21 cellular contexts compared by ENCODE assay signal in the genomic region with DNA sequence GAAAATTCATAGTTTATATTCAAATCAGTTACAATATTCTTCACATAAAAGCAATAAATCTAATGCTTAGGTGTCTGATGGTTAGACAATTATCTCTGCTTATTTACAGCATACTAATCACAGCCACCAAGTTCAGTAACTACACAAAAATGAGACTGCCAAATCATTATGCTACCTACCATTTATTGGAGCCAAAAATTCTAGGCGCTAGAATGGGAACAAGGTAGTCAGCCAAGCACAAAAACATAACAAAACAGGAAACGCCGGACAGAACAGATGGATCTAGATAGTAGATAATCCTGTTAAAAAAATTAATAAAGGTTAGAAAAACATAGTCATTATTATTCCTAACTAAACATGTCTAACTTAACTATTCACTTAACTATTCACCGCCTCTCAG. TPM values are rescaled to one million over a fixed set of nuclear protein-coding genes. Genes with fewer than 3 reads are reported as not detected.
DNase-seq lines count a peak whose midpoint lies in the region; ATAC-seq and TF ChIP-seq lines count a peak whose summit lies in the region.
"Had no signal": no experiment of that assay in that cellular context is flagged by ENCODE, and none has a peak within 500 bp of the region (broad histone marks: within the 10 kb centered on the region; RNA-seq: fewer than 3 reads in every experiment).

No MANE protein-coding gene starts in this region.

- H2AFZ ChIP-seq in ACC112 (ENCODE audit: low read length, unreplicated experiment) = no peak overlapping the region

- CTCF ChIA-PET in activated CD8-positive, alpha-beta T cell treated with anti-CD3 and anti-CD28 coated beads for 36 hours (lab: Charles Lee) = no interaction called here

- H3K9me3 Mint-ChIP-seq in activated CD8-positive, alpha-beta T cell treated with anti-CD3 and anti-CD28 coated beads for 36 hours = no peaks in the 10 kb centered on the region
- no peaks in the 10 kb centered on the region for H3K9me3 Mint-ChIP-seq in nephron
- H3K9me3 Mint-ChIP-seq: activated B cell treated with CpG ODN at 0.5 μM for 24 hours; nephron progenitor cell; stimulated activated naive CD8-positive, alpha-beta T cell treated with anti-CD3 and anti-CD28 coated beads, Interleukin-15, Interleukin-2, amounts not matched to agents 100 ng/mL and 50 ng/mL, for 24 hours had no signal

- peak; percentile 86 for DNase-seq in G401 (ENCODE audit: low spot score)
- DNase-seq in activated CD8-positive, alpha-beta T cell treated with anti-CD3 and anti-CD28 coated beads for 36 hours = no peak
- no peak for DNase-seq in NCI-H2171 (lab: John Stamatoyannopoulos, UW)
- no peak for DNase-seq in NCI-H128 (lab: John Stamatoyannopoulos, UW; ENCODE audit: unreplicated experiment)
- DNase-seq in omental fat pad (ENCODE audit: low spot score) = no peak
- DNase-seq: activated B cell treated with CpG ODN at 0.5 μM for 24 hours; heart right ventricle; Karpas-422; NCI-H1417 treated with DMSO at 0.1 percent for 48 hours; NCI-H2171 treated with DMSO at 0.1 percent for 48 hours; NCI-H69; nephron progenitor cell; SHP77; spleen; stimulated activated CD4-positive, alpha-beta T cell treated with anti-CD3 and anti-CD28 coated beads, Interleukin-4, amount 100 ng/mL, for 24 hours; transverse colon had no signal

- in situ Hi-C loops in G401 (cut with HindIII; ENCODE audit: low sequenced_read_pairs) = no loop called here

- H3K36me3 ChIP-seq in ACC112 (ENCODE audit: insufficient read depth, low read length) = peaks cover 31% of the 10 kb centered on the region

- POLR2A ChIA-PET in activated CD8-positive, alpha-beta T cell treated with anti-CD3 and anti-CD28 coated beads for 36 hours (lab: Charles Lee) = interaction anchor here (9.0 kb wide), 1 partner anchor 10 kb away, joined by 210 read pairs; a partner anchor contains a TSS

- no peak overlapping the region for H3K27ac ChIP-seq in ACC112 (ENCODE audit: low read depth, low read length)
- H3K27ac ChIP-seq: transverse colon had no signal

- TF ChIP-seq CTCF in activated CD8-positive, alpha-beta T cell treated with anti-CD3 and anti-CD28 coated beads for 36 hours (IDR thresholded peaks at IDR 0.05) = no peak
- TF ChIP-seq CTCF in nephron (IDR thresholded peaks at IDR 0.05; ENCODE audit: unreplicated experiment in 3 of 3) (no peak), omental fat pad (IDR thresholded peaks at IDR 0.05) (no peak)

- H3K27me3 Mint-ChIP-seq in activated CD8-positive, alpha-beta T cell treated with anti-CD3 and anti-CD28 coated beads for 36 hours = no peaks in the 10 kb centered on the region
- no peaks in the 10 kb centered on the region for H3K27me3 Mint-ChIP-seq in nephron (ENCODE audit: low read depth)
- H3K27me3 Mint-ChIP-seq: activated B cell treated with CpG ODN at 0.5 μM for 24 hours; activated naive CD8-positive, alpha-beta T cell; stimulated activated naive CD8-positive, alpha-beta T cell treated with anti-CD3 and anti-CD28 coated beads, Interleukin-15, Interleukin-2, amounts not matched to agents 100 ng/mL and 50 ng/mL, for 24 hours had no signal

- H3K27me3 ChIP-seq in ACC112 (ENCODE audit: insufficient read depth, low read length) = no peaks in the 10 kb centered on the region
- H3K27me3 ChIP-seq: heart right ventricle, spleen, transverse colon had no signal

- H3K27ac Mint-ChIP-seq in activated CD8-positive, alpha-beta T cell treated with anti-CD3 and anti-CD28 coated beads for 36 hours = peak overlapping the region; percentile 68
- peak overlapping the region; percentile 27 to 61 (median 51) for H3K27ac Mint-ChIP-seq in nephron
- H3K27ac Mint-ChIP-seq: activated B cell treated with CpG ODN at 0.5 μM for 24 hours; activated naive CD8-positive, alpha-beta T cell; nephron progenitor cell; stimulated activated naive CD8-positive, alpha-beta T cell treated with anti-CD3 and anti-CD28 coated beads, Interleukin-15, Interleukin-2, amounts not matched to agents 100 ng/mL and 50 ng/mL, for 24 hours had no signal

- no peak overlapping the region for H3K4me3 Mint-ChIP-seq in activated CD8-positive, alpha-beta T cell treated with anti-CD3 and anti-CD28 coated beads for 36 hours
- H3K4me3 Mint-ChIP-seq in nephron = peak overlapping the region; percentile 38 to 67 (median 54)
- H3K4me3 Mint-ChIP-seq: activated B cell treated with CpG ODN at 0.5 μM for 24 hours; activated naive CD8-positive, alpha-beta T cell; stimulated activated naive CD8-positive, alpha-beta T cell treated with anti-CD3 and anti-CD28 coated beads, Interleukin-15, Interleukin-2, amounts not matched to agents 100 ng/mL and 50 ng/mL, for 24 hours had no signal

- peaks cover 63% of the 10 kb centered on the region for H3K79me2 ChIP-seq in ACC112 (ENCODE audit: control insufficient read depth, insufficient read depth, low read length, unreplicated experiment)

- peaks cover 23% of the 10 kb centered on the region for H3K4me1 ChIP-seq in ACC112 (ENCODE audit: control insufficient read depth, insufficient read depth, low read length, unreplicated experiment)

- ATAC-seq in activated CD8-positive, alpha-beta T cell treated with anti-CD3 and anti-CD28 coated beads for 36 hours = no peak
- no peak for ATAC-seq in omental fat pad (ENCODE audit: low FRiP score)
- ATAC-seq: heart right ventricle, left lobe of liver had no signal

- peaks cover 59% of the 10 kb centered on the region for H3K36me3 Mint-ChIP-seq in activated CD8-positive, alpha-beta T cell treated with anti-CD3 and anti-CD28 coated beads for 36 hours (ENCODE audit: low read depth)
- H3K36me3 Mint-ChIP-seq in nephron (ENCODE audit: low read depth) = peaks cover 32% of the 10 kb centered on the region

- intact Hi-C loops in activated CD8-positive, alpha-beta T cell treated with anti-CD3 and anti-CD28 coated beads for 36 hours (cut with micrococcal nuclease) = no loop called here

- H3K4me3 ChIP-seq in ACC112 (ENCODE audit: low read depth, low read length) = peak overlapping the region; percentile 97; the same call in 1 of the 2 replicates
- H3K4me3 ChIP-seq: heart right ventricle, spleen, transverse colon had no signal

- H3K4me1 Mint-ChIP-seq in activated CD8-positive, alpha-beta T cell treated with anti-CD3 and anti-CD28 coated beads for 36 hours (ENCODE audit: low read depth) = peaks cover 34% of the 10 kb centered on the region
- peaks cover 51% of the 10 kb centered on the region for H3K4me1 Mint-ChIP-seq in nephron

RNA-seq across cellular contexts. Expression of a gene that starts 3.6 kb away (rescaled TPM):
- total RNA-seq in G401 (2014; rRNA removed; shearing (Covaris generic)) = 64.1 and 119 TPM in 2 replicates
- 10 to 100 TPM; 97.0 to 97.3 TPM for total RNA-seq in activated CD8-positive, alpha-beta T cell treated with anti-CD3 and anti-CD28 coated beads for 36 hours
- total RNA-seq in omental fat pad = 100 to 1,000 TPM; 267 to 358 (median 282) TPM

RNA-seq across cellular contexts. Expression of a gene that starts 7.6 kb away (rescaled TPM):
- 1,175 and 2,046 TPM in 2 replicates for total RNA-seq in G401 (2014; rRNA removed; shearing (Covaris generic))
- 1,000 to 10,000 TPM; 2,201 to 2,213 TPM for total RNA-seq in activated CD8-positive, alpha-beta T cell treated with anti-CD3 and anti-CD28 coated beads for 36 hours
- total RNA-seq in omental fat pad = 1,000 to 10,000 TPM; 1,581 to 2,943 (median 2,001) TPM
